In genomic region chr22:19756288-19757128, GRCh38 we compare ENCODE assay signal across 8 cellular contexts. TPM values are rescaled to one million over a fixed set of nuclear protein-coding genes. Genes with fewer than 3 reads are reported as not detected.
DNase-seq lines count a peak whose midpoint lies in the region; ATAC-seq and TF ChIP-seq lines count a peak whose summit lies in the region.

No MANE protein-coding gene starts in this region.

- intact Hi-C loops in activated CD4-positive, alpha-beta T cell treated with anti-CD3 and anti-CD28 coated beads for 36 hours (cut with DNase I, micrococcal nuclease): loop anchor here in 1 of 2 experiments (1.0 to 5.0 kb wide), 3 partner anchors 32 to 154 kb away; no protein-coding TSS in a partner anchor

- H3K36me3 ChIP-seq in mucosa of stomach (ENCODE audit: control insufficient read depth, insufficient read depth, low read length) (no peaks in the 10 kb centered on the region), thymus (ENCODE audit: control insufficient read depth, insufficient read depth) (no peaks in the 10 kb centered on the region)

- H3K27ac ChIP-seq in thymus (ENCODE audit: low read depth): no peak overlapping the region

- CTCF ChIA-PET in activated CD4-positive, alpha-beta T cell treated with anti-CD3 and anti-CD28 coated beads for 36 hours (lab: Charles Lee): interaction anchor here (0.6 to 2.3 kb wide), 11 partner anchors 11 to 197 kb away, joined by 3 to 12 read pairs (median 3); no protein-coding TSS in a partner anchor

- peaks cover 46% of the 10 kb centered on the region for H3K27me3 Mint-ChIP-seq in activated CD4-positive, alpha-beta T cell treated with anti-CD3 and anti-CD28 coated beads for 36 hours

- peak overlapping the region; percentile 4 for H3K9ac ChIP-seq in mucosa of stomach (ENCODE audit: low read length)

- peak; percentile 53 for TF ChIP-seq CTCF in choroid plexus epithelial cell (conservative IDR thresholded peaks at IDR 0.05; ENCODE audit: low read depth, low read length)

- peak; percentile 39 for DNase-seq in COR-L47 (lab: John Stamatoyannopoulos, UW)
- DNase-seq in Jurkat, Clone E6-1 (ENCODE audit: low read depth, low spot score): peak; percentile 54
- peak; percentile 83 for DNase-seq in activated CD4-positive, alpha-beta T cell treated with anti-CD3 and anti-CD28 coated beads for 36 hours
- DNase-seq in choroid plexus epithelial cell (ENCODE audit: low read depth): peak; percentile 19

- H3K4me1 Mint-ChIP-seq in activated CD4-positive, alpha-beta T cell treated with anti-CD3 and anti-CD28 coated beads for 36 hours: peaks cover 25% of the 10 kb centered on the region

- H3K27me3 ChIP-seq in mucosa of stomach (ENCODE audit: control insufficient read depth, insufficient read depth, low read length) (peaks cover 91% of the 10 kb centered on the region), thymus (ENCODE audit: control insufficient read depth, insufficient read depth) (peaks cover 82% of the 10 kb centered on the region)

- H3K36me3 Mint-ChIP-seq in activated CD4-positive, alpha-beta T cell treated with anti-CD3 and anti-CD28 coated beads for 36 hours (ENCODE audit: low read depth): no peaks in the 10 kb centered on the region

- peak overlapping the region; percentile 40 for H3K4me3 ChIP-seq in Jurkat, Clone E6-1 (ENCODE audit: low read length)
- H3K4me3 ChIP-seq in choroid plexus epithelial cell (ENCODE audit: low read depth, low read length) (no peak overlapping the region), mucosa of stomach (ENCODE audit: low read length) (no peak overlapping the region), thymus (ENCODE audit: low read length) (peak overlapping the region; percentile 37)

- 3% methylated on average over 76 of the region's 76 CpGs for WGBS in thymus

- ATAC-seq in activated CD4-positive, alpha-beta T cell treated with anti-CD3 and anti-CD28 coated beads for 36 hours: peak; percentile 73
- ATAC-seq in GM21723 (IDR thresholded peaks at IDR 0.05; ENCODE audit: unreplicated experiment) (no peak), HG03520 (IDR thresholded peaks at IDR 0.05; ENCODE audit: unreplicated experiment) (no peak)

- H3K9me3 ChIP-seq in mucosa of stomach (ENCODE audit: control insufficient read depth, low read length) (no peaks in the 10 kb centered on the region), thymus (ENCODE audit: control insufficient read depth) (no peaks in the 10 kb centered on the region)

- POLR2A ChIA-PET in activated CD4-positive, alpha-beta T cell treated with anti-CD3 and anti-CD28 coated beads for 36 hours (lab: Charles Lee): interaction anchor here (0.6 kb wide), 1 partner anchor 99 kb away, joined by 3 read pairs; no protein-coding TSS in a partner anchor

- peak overlapping the region; percentile 32 for H3K4me3 Mint-ChIP-seq in activated CD4-positive, alpha-beta T cell treated with anti-CD3 and anti-CD28 coated beads for 36 hours

- peaks cover 9% of the 10 kb centered on the region for H3K4me1 ChIP-seq in mucosa of stomach (ENCODE audit: control insufficient read depth, insufficient read depth, low read length)
- H3K4me1 ChIP-seq in thymus (ENCODE audit: control insufficient read depth, insufficient read depth, low read length): peaks cover 6% of the 10 kb centered on the region

- no peak overlapping the region for H3K27ac Mint-ChIP-seq in activated CD4-positive, alpha-beta T cell treated with anti-CD3 and anti-CD28 coated beads for 36 hours

- no peaks in the 10 kb centered on the region for H3K9me3 Mint-ChIP-seq in activated CD4-positive, alpha-beta T cell treated with anti-CD3 and anti-CD28 coated beads for 36 hours (ENCODE audit: low read depth)

RNA-seq across cellular contexts. Expression of gene TBX1, which starts 4.1 kb away (rescaled TPM):
- polyA plus RNA-seq in Jurkat, Clone E6-1 (2012; ENCODE audit: insufficient read depth, insufficient read length): 9.1 TPM
- total RNA-seq in activated CD4-positive, alpha-beta T cell treated with anti-CD3 and anti-CD28 coated beads for 36 hours: not detected
- polyA plus RNA-seq in thymus: 0.96 TPM

RNA-seq across cellular contexts. Expression of gene GP1BB, which starts 33.2 kb away (rescaled TPM):
- 17.6 TPM for polyA plus RNA-seq in Jurkat, Clone E6-1 (2012; ENCODE audit: insufficient read depth, insufficient read length)
- total RNA-seq in activated CD4-positive, alpha-beta T cell treated with anti-CD3 and anti-CD28 coated beads for 36 hours: not detected
- 9.6 TPM for polyA plus RNA-seq in thymus

RNA-seq across cellular contexts. Expression of gene SEPTIN5, which starts 42.2 kb away (rescaled TPM):
- polyA plus RNA-seq in Jurkat, Clone E6-1 (2012; ENCODE audit: insufficient read depth, insufficient read length): 126 TPM
- total RNA-seq in activated CD4-positive, alpha-beta T cell treated with anti-CD3 and anti-CD28 coated beads for 36 hours: 1 to 10 TPM in 1 of 2 experiments, under 1 TPM in 1; 0.94 to 1.5 TPM
- 22.2 TPM for polyA plus RNA-seq in thymus

Comparison
In these comparisons a context has a peak if more than half of its experiments do, and no peak if none do; other contexts are left out.
1. DNase-seq: peak in every context shown above with its lines; median percentile 83 in activated CD4-positive, alpha-beta T cell treated with anti-CD3 and anti-CD28 coated beads for 36 hours; 54 in Jurkat, Clone E6-1; 39 in COR-L47; 19 in choroid plexus epithelial cell.
2. H3K4me3 ChIP-seq: peak in Jurkat, Clone E6-1 (single experiment) and thymus (single experiment); none in choroid plexus epithelial cell (single experiment) and mucosa of stomach (single experiment).